In the genomic region with DNA sequence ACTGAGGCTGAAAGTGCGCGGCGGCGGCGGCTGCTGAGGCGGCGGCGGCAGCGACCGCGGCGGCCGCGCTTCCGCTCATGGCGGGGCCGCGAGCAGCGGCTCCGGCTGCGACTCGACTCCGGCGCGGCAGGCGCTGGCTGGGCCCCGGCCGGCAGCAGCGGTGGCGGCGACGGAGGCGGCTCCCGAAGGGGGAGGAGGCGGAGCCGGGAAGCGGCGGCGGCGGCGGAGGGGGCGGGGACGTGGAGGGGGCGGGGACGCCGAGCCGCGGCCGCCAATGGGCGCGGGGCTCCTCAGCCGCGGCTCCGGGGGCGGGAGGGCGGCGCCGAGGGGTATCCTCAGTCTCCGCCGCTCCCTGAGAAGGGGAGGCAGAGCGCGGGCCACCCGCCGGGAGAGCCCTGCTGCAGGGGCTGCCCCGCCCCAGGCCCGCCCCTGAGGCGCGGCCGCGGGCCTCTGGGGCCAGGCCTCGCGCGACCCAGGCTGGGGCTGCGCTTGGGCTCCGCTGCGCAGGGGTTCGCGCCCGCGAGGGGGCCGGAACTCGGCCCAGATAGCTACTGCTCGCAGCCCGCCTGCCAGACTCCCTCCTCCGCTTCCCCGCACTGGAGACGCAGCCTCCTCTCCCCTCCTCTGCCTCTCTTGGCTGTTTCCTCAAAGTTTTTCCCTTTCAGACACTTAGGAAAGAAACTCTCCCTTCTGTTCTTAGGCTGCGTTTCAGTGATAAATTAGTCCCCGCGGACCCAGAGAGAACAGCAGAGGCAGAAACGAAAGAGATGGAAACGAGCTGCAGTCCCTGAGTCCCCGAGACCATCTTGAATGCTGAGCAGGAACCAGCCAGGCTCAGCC, we compare ENCODE assay signal across 8 cellular contexts.
DNase-seq lines count a peak whose midpoint lies in the region; ATAC-seq and TF ChIP-seq lines count a peak whose summit lies in the region.

No MANE protein-coding gene starts in this region.

- peak; percentile 93 for TF ChIP-seq POLR2A in GM19099 (IDR thresholded peaks at IDR 0.05; ENCODE audit: extremely low read depth, insufficient read length, low read depth)

- peak; percentile 85 for ATAC-seq in HG03354 (IDR thresholded peaks at IDR 0.05; ENCODE audit: poor library complexity, severe bottlenecking, unreplicated experiment)

- H3K27ac ChIP-seq in layer of hippocampus (ENCODE audit: low read depth, low read length), result peak overlapping the region; percentile 88

- H3K27me3 ChIP-seq in layer of hippocampus (ENCODE audit: control insufficient read depth, insufficient read depth, low read length), result no peaks in the 10 kb centered on the region

- DNase-seq in AML-193 (lab: John Stamatoyannopoulos, UW) (peak; percentile 80 to 82), NCI-H460 (ENCODE audit: extremely low read depth, low read depth) (peak; percentile 81), cerebellum (ENCODE audit: low spot score) (peak; percentile 95)
- DNase-seq in activated CD4-positive, alpha-beta T cell treated with anti-CD3 and anti-CD28 coated beads for 24 hours (ENCODE audit: low read depth in 2 of 2), result peak; percentile 79 to 85
- DNase-seq in stimulated activated CD4-positive, alpha-beta T cell treated with anti-CD3 and anti-CD28 coated beads, Interleukin-1b, Interleukin-23, amount 100 ng/mL, for 24 hours (ENCODE audit: low read depth in 4 of 4, low spot score in 1 of 4), result peak; percentile 57 to 89 (median 82)

Comparison
In these comparisons a context has a peak if more than half of its experiments do, and no peak if none do; other contexts are left out.
1. Peak in every context shown above with its lines: DNase-seq, ATAC-seq and H3K27ac ChIP-seq.